In the genomic region with DNA sequence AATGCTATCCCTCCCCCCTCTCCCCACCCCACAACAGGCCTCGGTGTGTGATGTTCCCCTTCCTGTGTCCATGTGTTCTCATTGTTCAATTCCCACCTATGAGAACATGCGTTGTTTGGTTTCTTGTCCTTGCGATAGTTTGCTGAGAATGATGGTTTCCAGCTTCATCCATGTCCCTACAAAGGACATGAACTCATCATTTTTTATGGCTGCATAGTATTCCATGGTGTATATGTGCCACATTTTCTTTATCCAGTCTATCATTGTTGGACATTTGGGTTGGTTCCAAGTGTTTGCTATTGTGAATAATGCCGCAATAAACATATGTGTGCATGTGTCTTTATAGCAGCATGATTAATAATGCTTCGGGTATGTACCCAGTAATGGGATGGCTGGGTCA, we compare ENCODE assay signal across 1 cellular context.
TF ChIP-seq lines count a peak whose summit lies in the region.
"Not testable (repeated sequence)": the region's sequence is repeated elsewhere in the genome, so short reads cannot be mapped to it uniquely, and the experiment has no call there.

No MANE protein-coding gene starts in this region.

- not testable (repeated sequence) for TF ChIP-seq CTCF in HEK293 (tag by site-specific recombination; IDR thresholded peaks at IDR 0.05)

- not testable (repeated sequence) for H3K9me3 ChIP-seq in HEK293 (ENCODE audit: control insufficient read depth, insufficient read depth, low read depth, low read length)

- H3K4me1 ChIP-seq in HEK293 (ENCODE audit: control insufficient read depth, insufficient read depth, low read length): not testable (repeated sequence)

- CTCF ChIA-PET in HEK293 (lab: Yijun Ruan, JAX): not testable (repeated sequence)

- not testable (repeated sequence) for H3K27ac ChIP-seq in HEK293 (ENCODE audit: extremely low read depth, low read depth, low read length)

- POLR2A ChIA-PET in HEK293 (lab: Yijun Ruan, JAX): not testable (repeated sequence)

- not testable (repeated sequence) for H3K4me3 ChIP-seq in HEK293 (ENCODE audit: low read depth, low read length)

- not testable (repeated sequence) for H3K36me3 ChIP-seq in HEK293 (ENCODE audit: control insufficient read depth in 2 of 2, insufficient read depth in 1 of 2, low read length in 2 of 2)

TF ChIP-seq in HEK293, 187 proteins besides CTCF, POLR2A, EP300 and RAD21:
- peak; percentile 94 for TF ChIP-seq ZNF146 (tag by site-specific recombination; IDR thresholded peaks at IDR 0.05)
